12 cellular contexts compared by ENCODE assay signal in the genomic region with DNA sequence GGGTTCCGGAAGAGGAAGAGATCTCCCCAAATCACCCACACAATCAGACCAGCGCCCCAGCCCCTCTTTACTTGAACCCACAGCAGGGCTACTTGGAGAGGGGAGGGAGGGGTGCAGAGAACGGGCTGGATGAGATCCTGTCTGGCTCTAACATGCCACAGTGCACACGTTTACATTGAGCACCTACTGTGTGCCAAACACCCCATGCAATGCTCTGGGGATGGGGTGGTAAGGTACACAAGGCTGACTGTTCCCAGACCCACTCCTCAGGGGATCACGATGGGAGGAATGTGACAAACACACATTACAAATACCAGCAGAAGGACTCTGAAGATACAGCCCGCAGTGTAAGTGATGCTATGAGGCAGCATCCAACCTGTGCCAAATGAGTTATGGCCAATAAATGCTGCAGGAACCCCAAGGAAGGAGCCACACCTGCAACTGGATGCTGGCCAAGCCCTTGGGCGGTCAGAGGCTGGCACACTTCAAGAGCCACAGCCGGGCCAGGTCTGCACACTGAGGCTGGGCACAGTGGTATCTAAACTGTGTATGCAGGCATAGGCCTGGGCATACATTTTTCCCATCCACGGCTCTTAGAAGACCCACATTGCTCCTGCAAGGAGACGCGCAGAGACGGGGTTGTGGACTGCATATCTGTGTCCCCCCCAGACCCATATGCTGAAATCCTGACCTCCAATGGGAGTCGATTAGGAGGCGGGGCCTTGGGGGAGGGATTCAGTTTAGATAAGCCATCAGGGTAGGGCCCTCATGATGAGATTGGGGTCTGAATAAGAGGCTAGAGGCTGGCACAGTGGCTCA. TPM values are rescaled to one million over a fixed set of nuclear protein-coding genes. Genes with fewer than 3 reads are reported as not detected.
DNase-seq lines count a peak whose midpoint lies in the region; ATAC-seq and TF ChIP-seq lines count a peak whose summit lies in the region.
"Had no signal": no experiment of that assay in that cellular context is flagged by ENCODE, and none has a peak within 500 bp of the region (broad histone marks: within the 10 kb centered on the region; RNA-seq: fewer than 3 reads in every experiment).

No MANE protein-coding gene starts in this region.

- H3K9ac ChIP-seq in PC-3 (ENCODE audit: low read length): no peak overlapping the region

- no peaks in the 10 kb centered on the region for H3F3A ChIP-seq in PC-3 (ENCODE audit: low read length, unreplicated experiment)

- H4K20me1 ChIP-seq in PC-3 (ENCODE audit: low read length): no peaks in the 10 kb centered on the region

- intact Hi-C loops in PC-3 (cut with micrococcal nuclease): no loop called here

- no peak overlapping the region for H3K4me2 ChIP-seq in PC-3 (ENCODE audit: low read length)

- in situ Hi-C loops in ACHN (cut with HindIII; ENCODE audit: low pct_ligation_motif_present, low pct_unique_long_range_greater_than_20kb, low sequenced_read_pairs): no loop called here

- H3K36me3 ChIP-seq in PC-3 (ENCODE audit: low read depth, low read length): no peaks in the 10 kb centered on the region

- H3K79me2 ChIP-seq in PC-3 (ENCODE audit: low read length): no peaks in the 10 kb centered on the region

- POLR2A ChIA-PET in PC-3 (lab: Charles Lee; ENCODE audit: unreplicated experiment): no interaction called here

- no peak overlapping the region for H3K4me3 ChIP-seq in PC-3 (ENCODE audit: low read length)
- H3K4me3 ChIP-seq: coronary artery had no signal

- H3K9me3 ChIP-seq in PC-3 (ENCODE audit: low read length): no peaks in the 10 kb centered on the region

- no peaks in the 10 kb centered on the region for H3K9me2 ChIP-seq in PC-3 (replicated peaks; ENCODE audit: low read length)

- TF ChIP-seq CTCF in PC-3 (conservative IDR thresholded peaks at IDR 0.05; ENCODE audit: low read depth, low read length) (no peak), omental fat pad (IDR thresholded peaks at IDR 0.05) (no peak)

- peaks cover 23% of the 10 kb centered on the region for H3K4me1 ChIP-seq in PC-3 (ENCODE audit: insufficient read depth, low read length)

- no peak overlapping the region for H2AFZ ChIP-seq in PC-3 (ENCODE audit: low read length)

- no peaks in the 10 kb centered on the region for H3K27me3 ChIP-seq in PC-3 (ENCODE audit: low read length)

- no peak overlapping the region for H3K27ac ChIP-seq in PC-3 (ENCODE audit: low read length)
- H3K27ac ChIP-seq: 22Rv1, coronary artery had no signal

- DNase-seq in NCI-H82 (lab: John Stamatoyannopoulos, UW) (peak; percentile 35), NCI-H82 treated with DMSO at 0.1 percent for 48 hours (lab: John Stamatoyannopoulos, UW; ENCODE audit: unreplicated experiment) (no peak), PC-3 (peak; percentile 90), cerebellum (ENCODE audit: low spot score) (peak; percentile 38), omental fat pad (ENCODE audit: low spot score) (peak; percentile 9), NCI-H2227 (lab: John Stamatoyannopoulos, UW; ENCODE audit: unreplicated experiment) (no peak), T-helper 9 cell (no peak), ACHN (no peak)
- DNase-seq: NCI-H1105 treated with DMSO at 0.1 percent for 48 hours, NCI-H748 treated with DMSO at 0.1 percent for 48 hours had no signal

- ATAC-seq in PC-3 (peak; percentile 74), omental fat pad (ENCODE audit: low FRiP score) (no peak)

- CTCF ChIA-PET in PC-3 (lab: Charles Lee): no interaction called here

- BruUV-seq in PC-3 (replicated peaks; lab: Mats Ljungman, UMichigan): TSS peak; percentile 78

RNA-seq across cellular contexts. Expression of a gene that starts 6.4 kb away (rescaled TPM):
- total RNA-seq in PC-3 (2014; rRNA removed) (0.06 and 0.33 TPM in 2 replicates), cerebellum (118 TPM), omental fat pad (10 to 100 TPM in 2 of 4 donors, 1 to 10 TPM in 2; 8.3 to 24.6 (median 16.2) TPM)

Comparison
In these comparisons a context has a peak if more than half of its experiments do, and no peak if none do; other contexts are left out.
1. DNase-seq: peak in NCI-H82 (single experiment), PC-3 (single experiment), cerebellum (single experiment) and omental fat pad (single experiment); none in NCI-H82 treated with DMSO at 0.1 percent for 48 hours (single experiment), NCI-H2227 (single experiment), T-helper 9 cell (single experiment) and ACHN (single experiment).